ENCODE assay signal across 7 cellular contexts in the genomic region with DNA sequence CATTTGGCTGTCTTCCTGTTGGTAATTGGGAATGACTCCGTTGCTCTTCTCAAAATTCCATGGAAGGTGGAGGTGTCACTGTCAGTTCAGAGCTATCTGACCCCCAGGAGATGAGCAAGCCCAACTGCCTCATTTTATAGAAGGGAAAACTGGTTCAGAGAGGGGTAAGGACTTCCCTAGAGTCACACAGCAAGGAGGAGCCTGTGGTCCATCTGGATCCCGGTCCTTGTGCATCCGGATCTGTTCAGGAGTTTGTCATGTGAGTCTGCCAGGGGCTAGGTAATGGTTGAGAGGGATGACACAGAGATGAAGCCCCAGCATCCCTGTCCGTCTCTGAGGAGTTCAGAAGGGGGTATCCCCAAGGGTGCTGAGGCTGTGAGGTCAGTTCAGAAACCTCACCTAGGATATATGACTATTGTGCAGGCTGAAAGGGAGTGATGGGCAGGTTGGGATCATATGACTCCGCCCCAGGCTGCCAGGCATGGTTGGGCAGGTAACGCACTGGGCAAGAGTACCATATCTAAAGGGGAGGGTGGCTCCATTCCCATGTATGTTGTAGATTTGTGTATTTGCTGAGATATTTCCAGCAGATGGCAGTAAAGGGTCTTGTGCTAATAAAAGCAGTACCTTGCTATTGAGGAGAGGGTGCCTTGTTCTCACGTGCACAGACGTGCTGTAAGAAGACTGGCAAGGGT. TPM values are rescaled to one million over a fixed set of nuclear protein-coding genes. Genes with fewer than 3 reads are reported as not detected.
A peak's percentile ranks its signal among the peaks of the same experiment; 100 is the strongest.
DNase-seq lines count a peak whose midpoint lies in the region; ATAC-seq and TF ChIP-seq lines count a peak whose summit lies in the region.

No MANE protein-coding gene starts in this region.

- H3K27ac ChIP-seq in esophagus muscularis mucosa (replicated peaks in 1 of 4) (no peak overlapping the region), osteoblast (ENCODE audit: low read depth, low read length) (no peak overlapping the region)

- TF ChIP-seq CTCF in esophagus muscularis mucosa (IDR thresholded peaks at IDR 0.05) = peak; percentile 38 to 65 (median 40)
- TF ChIP-seq CTCF in osteoblast (IDR thresholded peaks at IDR 0.05; ENCODE audit: extremely low read depth, low read depth, low read length) = peak; percentile 60

- intact Hi-C loops in esophagus muscularis mucosa (cut with DNase I) = no loop called here

- H3K4me2 ChIP-seq in osteoblast (ENCODE audit: insufficient read depth, low read length) = no peak overlapping the region

- ATAC-seq in GM18868 (IDR thresholded peaks at IDR 0.05; ENCODE audit: unreplicated experiment) = no peak

- TF ChIP-seq EP300 in esophagus muscularis mucosa (IDR thresholded peaks at IDR 0.05) = no peak

- WGBS in esophagus muscularis mucosa = 63% methylated on average over 8 of the region's 8 CpGs

- no peaks in the 10 kb centered on the region for H3K4me1 ChIP-seq in esophagus muscularis mucosa
- no peaks in the 10 kb centered on the region for H3K4me1 ChIP-seq in osteoblast (ENCODE audit: insufficient read depth, low read length)

- H3K27me3 ChIP-seq in esophagus muscularis mucosa = no peaks in the 10 kb centered on the region
- H3K27me3 ChIP-seq in osteoblast (ENCODE audit: insufficient read depth, low read length) = no peaks in the 10 kb centered on the region

- H2AFZ ChIP-seq in osteoblast (ENCODE audit: low read length) = no peak overlapping the region

- no peak for TF ChIP-seq POLR2A in esophagus muscularis mucosa (IDR thresholded peaks at IDR 0.05; ENCODE audit: low read depth)

- DNase-seq in GDM1 (lab: John Stamatoyannopoulos, UW) = peak; percentile 46
- peak; percentile 58 for DNase-seq in M059J (ENCODE audit: low read depth)
- DNase-seq in SIG-M5 (lab: John Stamatoyannopoulos, UW) = peak; percentile 2
- no peak for DNase-seq in esophagus muscularis mucosa (ENCODE audit: extremely low spot score)
- no peak for DNase-seq in osteoblast (ENCODE audit: insufficient read length, low spot score, missing footprints)
- no peak for DNase-seq in GM19240 (ENCODE audit: insufficient read length, low spot score)

- H3K4me3 ChIP-seq in esophagus muscularis mucosa (no peak overlapping the region), osteoblast (ENCODE audit: insufficient read depth, low read length) (no peak overlapping the region)

- H3K9me3 ChIP-seq in esophagus muscularis mucosa = no peaks in the 10 kb centered on the region
- H3K9me3 ChIP-seq in osteoblast (ENCODE audit: low read depth, low read length) = no peaks in the 10 kb centered on the region

- peaks cover 21% of the 10 kb centered on the region for H4K20me1 ChIP-seq in osteoblast (ENCODE audit: insufficient read depth, low read length)

- no peaks in the 10 kb centered on the region for H3K79me2 ChIP-seq in osteoblast (ENCODE audit: insufficient read depth, low read length)

- peaks cover 0 to 11% (median 0%) of the 10 kb centered on the region in 4 donors for H3K36me3 ChIP-seq in esophagus muscularis mucosa
- H3K36me3 ChIP-seq in osteoblast (ENCODE audit: insufficient read depth, low read length) = peaks cover 21% of the 10 kb centered on the region

RNA-seq across cellular contexts. Expression of gene SLC29A3, which starts 16.0 kb away (rescaled TPM):
- total RNA-seq in M059J (2014; rRNA removed; shearing (Covaris generic)) = 1.2 and 2.7 TPM in 2 replicates
- total RNA-seq in esophagus muscularis mucosa = 1 to 10 TPM; 4.0 to 6.9 (median 5.0) TPM
- total RNA-seq in osteoblast = 2.5 and 3.8 TPM in 2 replicates

Comparison
In these comparisons a context has a peak if more than half of its experiments do, and no peak if none do; other contexts are left out.
1. DNase-seq: peak in GDM1 (single experiment), M059J (single experiment) and SIG-M5 (single experiment); none in esophagus muscularis mucosa (single experiment), osteoblast (single experiment) and GM19240 (single experiment).